ENCODE assay signal across 8 cellular contexts in genomic region chr16:74666010-74666421, GRCh38. TPM values are rescaled to one million over a fixed set of nuclear protein-coding genes. Genes with fewer than 3 reads are reported as not detected.
DNase-seq lines count a peak whose midpoint lies in the region; ATAC-seq, FAIRE-seq and TF ChIP-seq lines count a peak whose summit lies in the region.

No MANE protein-coding gene starts in this region.

- H3K23ac ChIP-seq in H1 (ENCODE audit: insufficient read length), result no peak overlapping the region

- peak overlapping the region; percentile 30 for H4K5ac ChIP-seq in H1 (ENCODE audit: insufficient read length, low read depth, low read length)

- 8% methylated on average over 8 of the region's 8 CpGs; no CpG with 5 or more reads in 1 of the 2 experiments for WGBS in H1 (ENCODE audit: extremely low coverage in 1 of 2, insufficient coverage in 1 of 2, insufficient read length in 1 of 2, insufficient replicate concordance in 2 of 2, low coverage in 1 of 2, low lambda C conversion rate in 2 of 2, missing lambda C conversion rate in 1 of 2), 2 experiments

- peak overlapping the region; percentile 62 to 90 (median 84) for H3K4me2 ChIP-seq in BLaER1 treated with 17β-estradiol and CSF1 and Interleukin-3, amounts not matched to agents 10 nM and 100 nM
- peak overlapping the region; percentile 64 to 76 for H3K4me2 ChIP-seq in H1 (ENCODE audit: insufficient read depth in 1 of 2, low read depth in 2 of 2, low read length in 2 of 2)

- no peak overlapping the region for H2BK15ac ChIP-seq in H1 (ENCODE audit: low read length)

- ATAC-seq in GM19395 (IDR thresholded peaks at IDR 0.05; ENCODE audit: unreplicated experiment), result no peak

- peaks cover 5 to 56% (median 45%) of the 10 kb centered on the region in 11 experiments; a peak in 18 of 22 replicates for H4K20me1 ChIP-seq in BLaER1 treated with 17β-estradiol and CSF1 and Interleukin-3, amounts not matched to agents 10 nM and 100 nM
- H4K20me1 ChIP-seq in H1 (replicated peaks in 1 of 2; ENCODE audit: control insufficient read depth in 1 of 2, insufficient read depth in 2 of 2, low read length in 2 of 2), result peaks cover 14 to 18% of the 10 kb centered on the region in 2 experiments

- H3K27ac Mint-ChIP-seq in nephron progenitor cell, result no peak overlapping the region

- no peak for TF ChIP-seq POLR2A in NB4 (IDR thresholded peaks at IDR 0.05; ENCODE audit: extremely low read depth, insufficient read length)
- TF ChIP-seq POLR2A in H1 (IDR thresholded peaks at IDR 0.05; ENCODE audit: control extremely low read depth in 1 of 2, low read depth in 2 of 2, low read length in 2 of 2), result no peak

- in situ Hi-C loops in GM13976 (cut with MboI; ENCODE audit: low sequenced_read_pairs, unreplicated experiment), result no loop called here

- H3K36me3 ChIP-seq in BLaER1 treated with 17β-estradiol and CSF1 and Interleukin-3, amounts not matched to agents 10 nM and 100 nM, result peaks cover 37 to 53% (median 47%) of the 10 kb centered on the region in 11 experiments
- peaks cover 17 to 46% (median 32%) of the 10 kb centered on the region in 4 experiments for H3K36me3 ChIP-seq in H1 (ENCODE audit: control insufficient read depth in 2 of 4, insufficient read depth in 4 of 4, low read length in 3 of 4)

- peaks cover 13% of the 10 kb centered on the region for H3K79me1 ChIP-seq in H1 (ENCODE audit: low read depth, low read length)

- no peaks in the 10 kb centered on the region for H3K27me3 ChIP-seq in BLaER1 treated with 17β-estradiol and CSF1 and Interleukin-3, amounts not matched to agents 10 nM and 100 nM
- no peaks in the 10 kb centered on the region for H3K27me3 ChIP-seq in H1 (replicated peaks in 1 of 4; ENCODE audit: control insufficient read depth in 3 of 4, extremely low read depth in 1 of 4, insufficient read depth in 3 of 4, low read length in 3 of 4)

- peak overlapping the region; percentile 99; the same call in 1 of the 2 replicates for H4K8ac ChIP-seq in H1 (ENCODE audit: extremely low read depth, insufficient read depth, low read length)

- H3K9me3 ChIP-seq in BLaER1 treated with 17β-estradiol and CSF1 and Interleukin-3, amounts not matched to agents 10 nM and 100 nM (replicated peaks in 1 of 11), result peaks cover 0 to 21% (median 7%) of the 10 kb centered on the region in 11 experiments; a peak in 12 of 22 replicates
- H3K9me3 ChIP-seq in H1 (ENCODE audit: insufficient read depth in 2 of 2, low read depth in 1 of 2, low read length in 1 of 2), result no peaks in the 10 kb centered on the region; a peak in 1 of 4 replicates

- no peak overlapping the region for H3K14ac ChIP-seq in H1 (ENCODE audit: insufficient read length)

- H2BK120ac ChIP-seq in H1 (replicated peaks; ENCODE audit: low read depth, low read length), result no peak overlapping the region

- H3K9me3 Mint-ChIP-seq in nephron progenitor cell, result peaks cover 31% of the 10 kb centered on the region

- H3K4me3 ChIP-seq in BLaER1 treated with 17β-estradiol and CSF1 and Interleukin-3, amounts not matched to agents 10 nM and 100 nM, result peak overlapping the region; percentile 83 to 100 (median 97)
- peak overlapping the region; percentile 94 for H3K4me3 ChIP-seq in NB4 (ENCODE audit: low read depth, low read length)
- peak overlapping the region; percentile 77 to 93 (median 90) for H3K4me3 ChIP-seq in H1 (ENCODE audit: extremely low read depth in 1 of 4, insufficient read depth in 2 of 4, low read depth in 3 of 4, low read length in 4 of 4)

- peak overlapping the region; percentile 87 for H2BK5ac ChIP-seq in H1 (ENCODE audit: low read depth, low read length)

- H3K79me2 ChIP-seq in H1 (ENCODE audit: control insufficient read depth in 1 of 2, insufficient read depth in 2 of 2, low read length in 2 of 2), result peaks cover 10 to 54% of the 10 kb centered on the region in 2 experiments

- no peak for TF ChIP-seq RAD21 in H1 (IDR thresholded peaks at IDR 0.05 in 1 of 2, conservative IDR thresholded peaks at IDR 0.05 in 1 of 2; ENCODE audit: low read depth in 2 of 2, low read length in 2 of 2)

- peak overlapping the region; percentile 70 to 98 (median 95) for H3K27ac ChIP-seq in BLaER1 treated with 17β-estradiol and CSF1 and Interleukin-3, amounts not matched to agents 10 nM and 100 nM
- peak overlapping the region; percentile 95; the same call in 1 of the 2 replicates for H3K27ac ChIP-seq in H1 (ENCODE audit: low read depth, low read length)

- H3K4me1 Mint-ChIP-seq in nephron progenitor cell, result peaks cover 34% of the 10 kb centered on the region

- H2BK20ac ChIP-seq in H1 (ENCODE audit: low read length), result no peak overlapping the region

- H3K9ac ChIP-seq in BLaER1 treated with 17β-estradiol and CSF1 and Interleukin-3, amounts not matched to agents 10 nM and 100 nM, result peak overlapping the region; percentile 93 to 99 (median 95)
- H3K9ac ChIP-seq in H1 (replicated peaks in 1 of 4; ENCODE audit: extremely low read depth in 1 of 4, low read depth in 3 of 4, low read length in 3 of 4), result peak overlapping the region; percentile 96 to 98 (median 98)

- H3K4ac ChIP-seq in H1 (replicated peaks; ENCODE audit: insufficient read length, low read depth, low read length), result no peak overlapping the region

- no peak overlapping the region for H2AK5ac ChIP-seq in H1 (ENCODE audit: low read depth, low read length)

- peaks cover 10% of the 10 kb centered on the region for H3K27me3 Mint-ChIP-seq in nephron progenitor cell (ENCODE audit: low read depth, poor library complexity)

- H2BK12ac ChIP-seq in H1 (ENCODE audit: low read depth, low read length), result no peak overlapping the region

- CTCF ChIA-PET in H1 (lab: Charles Lee; ENCODE audit: partially characterized antibody), result interaction anchor here (1.0 to 3.2 kb wide), 2 partner anchors 15 to 61 kb away, joined by 3 to 13 read pairs; no protein-coding TSS in a partner anchor

- peaks cover 5% of the 10 kb centered on the region; the same call in 1 of the 2 replicates for H3K23me2 ChIP-seq in H1 (ENCODE audit: low read depth, low read length)

- no peak for TF ChIP-seq EP300 in H1 (IDR thresholded peaks at IDR 0.05; ENCODE audit: borderline replicate concordance in 1 of 2, low read depth in 2 of 2, low read length in 2 of 2)

- no peak overlapping the region for H3K56ac ChIP-seq in H1 (replicated peaks; ENCODE audit: insufficient read length, low read depth, low read length)

- POLR2A ChIA-PET in H1 (lab: Charles Lee; ENCODE audit: partially characterized antibody), result interaction anchor here (1.2 to 6.5 kb wide), 9 partner anchors 10 to 369 kb away, joined by 3 to 37 read pairs (median 7); partner anchors contain the start of genes GLG1 and MLKL

- H3K4me1 ChIP-seq in BLaER1 treated with 17β-estradiol and CSF1 and Interleukin-3, amounts not matched to agents 10 nM and 100 nM, result peaks cover 37 to 55% (median 49%) of the 10 kb centered on the region in 10 experiments
- H3K4me1 ChIP-seq in H1 (replicated peaks in 1 of 4; ENCODE audit: control insufficient read depth in 3 of 4, insufficient read depth in 4 of 4, low read length in 3 of 4), result peaks cover 0 to 3% (median 0%) of the 10 kb centered on the region in 4 experiments; a peak in 1 of 7 replicates

- no peak overlapping the region for H2AFZ ChIP-seq in H1 (ENCODE audit: low read length)

- H3K4me3 Mint-ChIP-seq in nephron progenitor cell, result peak overlapping the region; percentile 91

- H4K91ac ChIP-seq in H1 (replicated peaks; ENCODE audit: insufficient read length, low read length), result no peak overlapping the region

- TF ChIP-seq CTCF in NB4 (IDR thresholded peaks at IDR 0.05; ENCODE audit: low read depth, low read length), result no peak
- TF ChIP-seq CTCF in H1 (IDR thresholded peaks at IDR 0.05; ENCODE audit: control extremely low read depth in 1 of 3, insufficient read depth in 1 of 3, low read depth in 1 of 3, low read length in 3 of 3), result no peak
- TF ChIP-seq CTCF in nephron progenitor cell (IDR thresholded peaks at IDR 0.05), result no peak
- TF ChIP-seq CTCF in GM13976 (IDR thresholded peaks at IDR 0.05; ENCODE audit: borderline replicate concordance, control extremely low read depth, extremely low read depth, insufficient read depth, missing control alignments), result no peak

- DNase-seq in NB4 (ENCODE audit: low read depth) (no peak), H1 (ENCODE audit: low read depth in 1 of 2, low spot score in 2 of 2) (no peak), nephron progenitor cell (no peak), GM13976 (ENCODE audit: low spot score) (no peak)
- no peak for DNase-seq in activated CD4-positive, CD25-positive, alpha-beta regulatory T cell treated with anti-CD3 and anti-CD28 coated beads, Interleukin-2, amount 50 U/mL, for 72 hours
- DNase-seq in stimulated activated CD4-positive, alpha-beta T cell treated with anti-CD3 and anti-CD28 coated beads, Interleukin-2, amount 100 ng/mL, for 24 hours, result no peak

- FAIRE-seq in H1 (lab: Jason Lieb, UNC), result no peak

- peaks cover 52% of the 10 kb centered on the region for H3K36me3 Mint-ChIP-seq in nephron progenitor cell (ENCODE audit: low read depth)

- H3K18ac ChIP-seq in H1 (ENCODE audit: extremely low read depth, low read length), result no peak overlapping the region

RNA-seq across cellular contexts. Expression of gene RFWD3, which starts 0.7 kb away (rescaled TPM):
- total RNA-seq in H1 (2021; fragmentation: NEBNext Ultra II Directional; extraction: Animal tissue kit (Norgen Biotek cat#: 25700)), result 114 and 123 TPM in 2 replicates
- 56.9 and 67.1 TPM in 2 replicates for polyA plus RNA-seq in H1 (2011; rRNA removed)
- polyA plus RNA-seq in H1 (2011; cell fraction: cytosol; rRNA removed), result 71.6 TPM
- 55.1 TPM for polyA plus RNA-seq in H1 (2011; cell fraction: nucleus; rRNA removed)
- polyA plus RNA-seq in H1 (2012, experiment 1 of 2), result 53.4 to 71.3 TPM (median 68.7 TPM) in 4 replicates
- polyA plus RNA-seq in H1 (2012, experiment 2 of 2), result 20.0 TPM
- polyA plus RNA-seq in H1 (2013, experiment 1 of 2), result 57.0 TPM
- 51.1 TPM for polyA plus RNA-seq in H1 (2013, experiment 2 of 2)
- 241 and 313 TPM in 2 replicates for polyA minus RNA-seq in H1 (2011; rRNA and poly(A)+ RNA removed)
- 85.3 TPM for polyA minus RNA-seq in H1 (2011; cell fraction: cytosol; rRNA and poly(A)+ RNA removed)
- polyA minus RNA-seq in H1 (2011; cell fraction: nucleus; rRNA and poly(A)+ RNA removed), result 121 TPM

RNA-seq across cellular contexts. Expression of gene MLKL, which starts 34.6 kb away (rescaled TPM):
- total RNA-seq in H1 (2021; fragmentation: NEBNext Ultra II Directional; extraction: Animal tissue kit (Norgen Biotek cat#: 25700)), result 1.6 and 2.3 TPM in 2 replicates
- 1.5 and 2.1 TPM in 2 replicates for polyA plus RNA-seq in H1 (2011; rRNA removed)
- polyA plus RNA-seq in H1 (2011; cell fraction: cytosol; rRNA removed), result 2.5 TPM
- polyA plus RNA-seq in H1 (2011; cell fraction: nucleus; rRNA removed), result 2.5 TPM
- 3.8 to 4.3 TPM (median 4.0 TPM) in 4 replicates for polyA plus RNA-seq in H1 (2012, experiment 1 of 2)
- polyA plus RNA-seq in H1 (2012, experiment 2 of 2), result 0.72 TPM
- 1.6 TPM for polyA plus RNA-seq in H1 (2013, experiment 1 of 2)
- polyA plus RNA-seq in H1 (2013, experiment 2 of 2), result 1.2 TPM
- 2.0 and 3.0 TPM in 2 replicates for polyA minus RNA-seq in H1 (2011; rRNA and poly(A)+ RNA removed)
- polyA minus RNA-seq in H1 (2011; cell fraction: cytosol; rRNA and poly(A)+ RNA removed), result 1.8 TPM
- polyA minus RNA-seq in H1 (2011; cell fraction: nucleus; rRNA and poly(A)+ RNA removed), result 3.1 TPM

RNA-seq across cellular contexts. Expression of gene GLG1, which starts 59.1 kb away (rescaled TPM):
- 137 and 139 TPM in 2 replicates for total RNA-seq in H1 (2021; fragmentation: NEBNext Ultra II Directional; extraction: Animal tissue kit (Norgen Biotek cat#: 25700))
- polyA plus RNA-seq in H1 (2011; rRNA removed), result 51.6 and 53.4 TPM in 2 replicates
- 69.1 TPM for polyA plus RNA-seq in H1 (2011; cell fraction: cytosol; rRNA removed)
- 98.3 TPM for polyA plus RNA-seq in H1 (2011; cell fraction: nucleus; rRNA removed)
- polyA plus RNA-seq in H1 (2012, experiment 1 of 2), result 93.7 to 100 TPM (median 96.3 TPM) in 4 replicates
- 11.2 TPM for polyA plus RNA-seq in H1 (2012, experiment 2 of 2)
- polyA plus RNA-seq in H1 (2013, experiment 1 of 2), result 164 TPM
- 136 TPM for polyA plus RNA-seq in H1 (2013, experiment 2 of 2)
- 174 and 185 TPM in 2 replicates for polyA minus RNA-seq in H1 (2011; rRNA and poly(A)+ RNA removed)
- 91.2 TPM for polyA minus RNA-seq in H1 (2011; cell fraction: cytosol; rRNA and poly(A)+ RNA removed)
- polyA minus RNA-seq in H1 (2011; cell fraction: nucleus; rRNA and poly(A)+ RNA removed), result 89.8 TPM
